ENCODE assay signal across 7 cellular contexts in genomic region chr21:33544451-33544850, GRCh38. TPM values are rescaled to one million over a fixed set of nuclear protein-coding genes. Genes with fewer than 3 reads are reported as not detected.
DNase-seq lines count a peak whose midpoint lies in the region; ATAC-seq and TF ChIP-seq lines count a peak whose summit lies in the region.

No MANE protein-coding gene starts in this region.

- no peak for DNase-seq in HCT116 (ENCODE audit: low read depth, low spot score)
- no peak for DNase-seq in WTC11 (ENCODE audit: low spot score)
- DNase-seq in right cardiac atrium: no peak
- no peak for DNase-seq in spleen
- no peak for DNase-seq in AG20443 (ENCODE audit: low spot score)
- no peak for DNase-seq in pons (ENCODE audit: low spot score)

- WGBS in right cardiac atrium: 9% methylated on average over 5 of the region's 5 CpGs
- WGBS in spleen, 5 donors: 7 to 18% (median 8%) methylated on average over 5 of the region's 5 CpGs

- H3K27me3 Mint-ChIP-seq in WTC11 (ENCODE audit: low read depth): no peaks in the 10 kb centered on the region

- no peaks in the 10 kb centered on the region for H3K9me3 Mint-ChIP-seq in WTC11

- H3K4me3 ChIP-seq in HCT116 (replicated peaks in 1 of 2; ENCODE audit: low read depth in 1 of 2, low read length in 2 of 2) (peak overlapping the region; percentile 87 to 91), right cardiac atrium (ENCODE audit: low read length) (peak overlapping the region; percentile 99), spleen (peak overlapping the region; percentile 67 to 90 (median 83))

- TF ChIP-seq CTCF in HCT116 (IDR thresholded peaks at IDR 0.05 in 2 of 3, conservative IDR thresholded peaks at IDR 0.05 in 1 of 3; ENCODE audit: borderline replicate concordance in 1 of 3, insufficient read depth in 1 of 3, low read depth in 2 of 3, low read length in 2 of 3) (no peak), WTC11 (IDR thresholded peaks at IDR 0.05) (no peak), spleen (IDR thresholded peaks at IDR 0.05 in 8 of 11, conservative IDR thresholded peaks at IDR 0.05 in 3 of 11) (no peak)

- H3K9me2 ChIP-seq in HCT116 (ENCODE audit: insufficient read depth): no peaks in the 10 kb centered on the region

- POLR2A ChIA-PET in HCT116 (lab: Charles Lee): interaction anchor here (1.2 kb wide), 1 partner anchor 44 kb away, joined by 3 read pairs; the partner anchor contains the start of gene DONSON
- POLR2A ChIA-PET in WTC11 (lab: Charles Lee): no interaction called here

- peaks cover 90% of the 10 kb centered on the region for H3K79me2 ChIP-seq in HCT116 (ENCODE audit: insufficient read depth, low read length)

- H3K4me3 Mint-ChIP-seq in WTC11: peak overlapping the region; percentile 99

- peaks cover 42% of the 10 kb centered on the region for H4K20me1 ChIP-seq in HCT116 (ENCODE audit: insufficient read depth)

- H3K27ac Mint-ChIP-seq in WTC11: peak overlapping the region; percentile 100

- peaks cover 22% of the 10 kb centered on the region for H3K4me1 Mint-ChIP-seq in WTC11

- TF ChIP-seq POLR2A in HCT116 (IDR thresholded peaks at IDR 0.05; ENCODE audit: borderline replicate concordance, extremely low read depth, insufficient read depth, insufficient read length): no peak
- TF ChIP-seq POLR2A in spleen (IDR thresholded peaks at IDR 0.05): no peak

- no peak overlapping the region for H2AFZ ChIP-seq in HCT116 (ENCODE audit: low read depth, low read length, poor library complexity, severe bottlenecking)

- H3K9me3 ChIP-seq in HCT116 (ENCODE audit: control insufficient read depth in 1 of 2, insufficient read depth in 1 of 2, low read depth in 1 of 2, low read length in 2 of 2) (no peaks in the 10 kb centered on the region), right cardiac atrium (ENCODE audit: control insufficient read depth, low read length) (no peaks in the 10 kb centered on the region), spleen (no peaks in the 10 kb centered on the region)

- no TSS peak for BruUV-seq in HCT116 (replicated peaks; lab: Mats Ljungman, UMichigan)

- H3K27ac ChIP-seq in HCT116 (ENCODE audit: low read depth, low read length) (no peak overlapping the region), right cardiac atrium (ENCODE audit: low read length) (no peak overlapping the region), spleen (peak overlapping the region in 4 of 8 donors; percentile 96 to 99 (median 98))

- H3K36me3 ChIP-seq in HCT116 (ENCODE audit: control insufficient read depth in 1 of 2, insufficient read depth in 2 of 2, low read length in 2 of 2) (peaks cover 25 to 40% of the 10 kb centered on the region in 2 experiments), spleen (peaks cover 0 to 36% (median 31%) of the 10 kb centered on the region in 6 donors)

- no peak for ATAC-seq in HCT116
- ATAC-seq in WTC11: no peak
- no peak for ATAC-seq in right cardiac atrium
- ATAC-seq in HG03469 (IDR thresholded peaks at IDR 0.05; ENCODE audit: unreplicated experiment): no peak

- H3K27me3 ChIP-seq in HCT116 (ENCODE audit: insufficient read depth, low read length) (no peaks in the 10 kb centered on the region), right cardiac atrium (ENCODE audit: control insufficient read depth, insufficient read depth) (no peaks in the 10 kb centered on the region), spleen (replicated peaks in 1 of 7) (no peaks in the 10 kb centered on the region)

- CTCF ChIA-PET in HCT116 (lab: Charles Lee) (no interaction called here), WTC11 (lab: Charles Lee) (no interaction called here)

- no peak for TF ChIP-seq RAD21 in HCT116 (IDR thresholded peaks at IDR 0.05; ENCODE audit: low read depth)

- peaks cover 40% of the 10 kb centered on the region for H3K36me3 Mint-ChIP-seq in WTC11

- H3K9ac ChIP-seq in HCT116 (ENCODE audit: low read length): peak overlapping the region; percentile 89

- H3K4me1 ChIP-seq in HCT116 (ENCODE audit: control insufficient read depth in 1 of 2, insufficient read depth in 2 of 2, low read length in 2 of 2): peaks cover 15 to 19% of the 10 kb centered on the region in 2 experiments
- no peaks in the 10 kb centered on the region for H3K4me1 ChIP-seq in right cardiac atrium (ENCODE audit: control insufficient read depth, insufficient read depth, low read length)
- H3K4me1 ChIP-seq in spleen: peaks cover 14 to 83% (median 67%) of the 10 kb centered on the region in 6 donors

- intact Hi-C loops in HCT116 (cut with micrococcal nuclease): loop anchor here (5.0 kb wide), 1 partner anchor 98 kb away; the partner anchor contains the start of genes CRYZL1 and ITSN1
- intact Hi-C loops in right cardiac atrium (cut with DNase I): no loop called here
- intact Hi-C loops in spleen (cut with DNase I; ENCODE audit: low total_unique reads): no loop called here

- peak overlapping the region; percentile 92 for H3K4me2 ChIP-seq in HCT116 (ENCODE audit: low read length)

- RAD21 ChIA-PET in HCT116 (lab: Charles Lee; ENCODE audit: low non-redundant PET in 1 of 2, low total read pairs in 2 of 2, uncharacterized antibody in 2 of 2, unreplicated experiment in 2 of 2): no interaction called here

TF ChIP-seq in HCT116, 20 proteins besides CTCF, POLR2A, EP300 and RAD21:
- TF ChIP-seq MAX (IDR thresholded peaks at IDR 0.05): no peak
- TF ChIP-seq TCF7L2 (IDR thresholded peaks at IDR 0.05; ENCODE audit: borderline replicate concordance, extremely low read depth, insufficient read depth, insufficient read length): no peak
- no peak for TF ChIP-seq ZNF274 (IDR thresholded peaks at IDR 0.05; ENCODE audit: low read depth, low read length)

TF ChIP-seq in WTC11, 78 proteins besides CTCF, POLR2A, EP300 and RAD21:
- TF ChIP-seq TEAD1 (CRISPR knock-in tag; IDR thresholded peaks at IDR 0.05) (no peak), SP1 (CRISPR knock-in tag; conservative IDR thresholded peaks at IDR 0.05) (no peak), NR2C2 (CRISPR knock-in tag; IDR thresholded peaks at IDR 0.05) (no peak), CBFB (CRISPR knock-in tag; IDR thresholded peaks at IDR 0.05; ENCODE audit: low read depth) (no peak), CREM (CRISPR knock-in tag; IDR thresholded peaks at IDR 0.05) (no peak), ZNF232 (CRISPR knock-in tag; IDR thresholded peaks at IDR 0.05) (no peak), SOX15 (CRISPR knock-in tag; IDR thresholded peaks at IDR 0.05) (no peak), ZNF219 (CRISPR knock-in tag; IDR thresholded peaks at IDR 0.05; ENCODE audit: borderline replicate concordance) (no peak), CREB1 (CRISPR knock-in tag; IDR thresholded peaks at IDR 0.05) (no peak), ELF4 (CRISPR knock-in tag; IDR thresholded peaks at IDR 0.05; ENCODE audit: low read depth) (no peak), MYBL2 (CRISPR knock-in tag; IDR thresholded peaks at IDR 0.05) (no peak), ATF1 (CRISPR knock-in tag; IDR thresholded peaks at IDR 0.05) (no peak)
- TF ChIP-seq, protein P1, sequence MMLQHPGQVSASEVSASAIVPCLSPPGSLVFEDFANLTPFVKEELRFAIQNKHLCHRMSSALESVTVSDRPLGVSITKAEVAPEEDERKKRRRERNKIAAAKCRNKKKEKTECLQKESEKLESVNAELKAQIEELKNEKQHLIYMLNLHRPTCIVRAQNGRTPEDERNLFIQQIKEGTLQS (CRISPR knock-in tag; conservative IDR thresholded peaks at IDR 0.05): no peak
- TF ChIP-seq, protein P2, sequence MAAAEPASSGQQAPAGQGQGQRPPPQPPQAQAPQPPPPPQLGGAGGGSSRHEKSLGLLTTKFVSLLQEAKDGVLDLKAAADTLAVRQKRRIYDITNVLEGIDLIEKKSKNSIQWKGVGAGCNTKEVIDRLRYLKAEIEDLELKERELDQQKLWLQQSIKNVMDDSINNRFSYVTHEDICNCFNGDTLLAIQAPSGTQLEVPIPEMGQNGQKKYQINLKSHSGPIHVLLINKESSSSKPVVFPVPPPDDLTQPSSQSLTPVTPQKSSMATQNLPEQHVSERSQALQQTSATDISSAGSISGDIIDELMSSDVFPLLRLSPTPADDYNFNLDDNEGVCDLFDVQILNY (CRISPR knock-in tag; IDR thresholded peaks at IDR 0.05): no peak
- TF ChIP-seq, protein P3, sequence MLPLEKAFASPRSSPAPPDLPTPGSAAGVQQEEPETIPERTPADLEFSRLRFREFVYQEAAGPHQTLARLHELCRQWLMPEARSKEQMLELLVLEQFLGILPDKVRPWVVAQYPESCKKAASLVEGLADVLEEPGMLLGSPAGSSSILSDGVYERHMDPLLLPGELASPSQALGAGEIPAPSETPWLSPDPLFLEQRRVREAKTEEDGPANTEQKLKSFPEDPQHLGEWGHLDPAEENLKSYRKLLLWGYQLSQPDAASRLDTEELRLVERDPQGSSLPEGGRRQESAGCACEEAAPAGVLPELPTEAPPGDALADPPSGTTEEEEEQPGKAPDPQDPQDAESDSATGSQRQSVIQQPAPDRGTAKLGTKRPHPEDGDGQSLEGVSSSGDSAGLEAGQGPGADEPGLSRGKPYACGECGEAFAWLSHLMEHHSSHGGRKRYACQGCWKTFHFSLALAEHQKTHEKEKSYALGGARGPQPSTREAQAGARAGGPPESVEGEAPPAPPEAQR (CRISPR knock-in tag; IDR thresholded peaks at IDR 0.05): no peak

RNA-seq across cellular contexts. Expression of gene SON, which starts 1.6 kb away (rescaled TPM):
- 195 TPM for total RNA-seq in HCT116 (2021; ENCODE audit: unreplicated experiment)
- 67.4 and 76.5 TPM in 2 replicates for polyA plus RNA-seq in HCT116 (2012)
- 259 to 309 TPM (median 274 TPM) in 3 replicates for total RNA-seq in WTC11 (2021)
- total RNA-seq in right cardiac atrium: 100 to 1,000 TPM; 162 to 204 (median 178) TPM
- 91.2 TPM for polyA plus RNA-seq in right cardiac atrium
- total RNA-seq in spleen: 100 to 1,000 TPM; 309 to 427 (median 373) TPM
- 100 to 1,000 TPM in 2 of 3 donors, 10 to 100 TPM in 1; 89.0 to 210 (median 159) TPM for polyA plus RNA-seq in spleen

RNA-seq across cellular contexts. Expression of gene GART, which starts 2.5 kb away (rescaled TPM):
- 241 TPM for total RNA-seq in HCT116 (2021; ENCODE audit: unreplicated experiment)
- 93.2 and 108 TPM in 2 replicates for polyA plus RNA-seq in HCT116 (2012)
- 173 to 223 TPM (median 177 TPM) in 3 replicates for total RNA-seq in WTC11 (2021)
- 10 to 100 TPM; 28.6 to 47.4 (median 31.3) TPM for total RNA-seq in right cardiac atrium
- polyA plus RNA-seq in right cardiac atrium: 12.7 TPM
- 100 to 1,000 TPM in 3 of 7 donors, 10 to 100 TPM in 4; 58.9 to 113 (median 73.9) TPM for total RNA-seq in spleen
- 10 to 100 TPM; 14.3 to 24.8 (median 20.1) TPM for polyA plus RNA-seq in spleen

RNA-seq across cellular contexts. Expression of gene DONSON, which starts 44.0 kb away (rescaled TPM):
- total RNA-seq in HCT116 (2021; ENCODE audit: unreplicated experiment) (31.7 TPM), WTC11 (2021) (27.5 to 32.2 TPM (median 29.6 TPM) in 3 replicates), right cardiac atrium (1 to 10 TPM; 4.2 to 5.9 (median 5.4) TPM), spleen (10 to 100 TPM in 1 of 7 donors, 1 to 10 TPM in 6; 5.8 to 13.5 (median 6.4) TPM)
- 19.4 and 22.6 TPM in 2 replicates for polyA plus RNA-seq in HCT116 (2012)
- polyA plus RNA-seq in right cardiac atrium (3.9 TPM), spleen (1 to 10 TPM; 8.1 to 8.9 (median 8.5) TPM)

RNA-seq across cellular contexts. Expression of gene DNAJC28, which starts 52.9 kb away (rescaled TPM):
- total RNA-seq in HCT116 (2021; ENCODE audit: unreplicated experiment) (0.81 TPM), WTC11 (2021) (2.6 to 4.0 TPM (median 3.5 TPM) in 3 replicates), right cardiac atrium (1 to 10 TPM; 3.8 to 6.0 (median 5.7) TPM), spleen (1 to 10 TPM in 5 of 7 donors, under 1 TPM in 2; 0.42 to 4.6 (median 2.1) TPM)
- 0.22 and 0.33 TPM in 2 replicates for polyA plus RNA-seq in HCT116 (2012)
- polyA plus RNA-seq in right cardiac atrium (6.2 TPM), spleen (1 to 10 TPM in 1 of 3 donors, under 1 TPM in 2; 0.86 to 1.2 (median 0.87) TPM)
